Comparison of ENCODE assay signal across 24 cellular contexts in genomic region chr21:29827236-29827635, GRCh38.
"Had no signal": no experiment of that assay in that cellular context is flagged by ENCODE, and none has a peak within 500 bp of the region (broad histone marks: within the 10 kb centered on the region; RNA-seq: fewer than 3 reads in every experiment).

No MANE protein-coding gene starts in this region.

- H3K9me3 ChIP-seq: ascending aorta, pancreas, psoas muscle had no signal

- H3K4me1 ChIP-seq: ascending aorta, heart right ventricle, pancreas, psoas muscle, right atrium auricular region, tibial artery had no signal

- H3K27me3 ChIP-seq: ascending aorta, heart right ventricle, pancreas, right atrium auricular region, tibial artery had no signal

- DNase-seq: activated CD4-positive, alpha-beta T cell treated with anti-CD3 and anti-CD28 coated beads, Interleukin-2, amount 10 ng/mL, durations not matched to agents 7 days and 5 days; activated CD4-positive, CD25-positive, alpha-beta regulatory T cell treated with anti-CD3 and anti-CD28 coated beads, Interleukin-2, amount 50 U/mL, for 72 hours; activated CD8-positive, alpha-beta memory T cell treated with anti-CD3 and anti-CD28 coated beads, Interleukin-2, amount 10 ng/mL, durations not matched to agents 7 days and 5 days; activated CD8-positive, alpha-beta T cell treated with anti-CD3 and anti-CD28 coated beads for 36 hours; activated gamma-delta T cell; activated naive CD4-positive, alpha-beta T cell treated with anti-CD3 and anti-CD28 coated beads, Interleukin-2, amount 50 U/mL, for 16 hours; activated naive CD8-positive, alpha-beta T cell treated with anti-CD3 and anti-CD28 coated beads, Interleukin-2, amount 50 U/mL, for 24 hours; activated T-cell treated with anti-CD3 and anti-CD28 coated beads for 4 hours; endodermal cell; heart right ventricle; left colon; mesenchymal stem cell; nephron progenitor cell; pancreas; psoas muscle; stimulated activated CD4-positive, alpha-beta T cell treated with anti-CD3 and anti-CD28 coated beads, Interleukin-12 subunit alpha, Interleukin-12 subunit beta, amount 100 ng/mL, for 4 hours; T-cell; tibial artery; WERI-Rb-1 had no signal

- FAIRE-seq: keratinocyte, pancreas, TTC549 had no signal

- H3K36me3 ChIP-seq: ascending aorta, heart right ventricle, pancreas, right atrium auricular region, tibial artery, WERI-Rb-1 had no signal

- H3K4me3 ChIP-seq: ascending aorta, coronary artery, heart right ventricle, pancreas, psoas muscle, right atrium auricular region, tibial artery had no signal

- ATAC-seq: activated CD8-positive, alpha-beta memory T cell treated with anti-CD3 and anti-CD28 coated beads, Interleukin-2, amount 10 ng/mL, durations not matched to agents 7 days and 5 days; activated CD8-positive, alpha-beta T cell treated with anti-CD3 and anti-CD28 coated beads for 36 hours; activated naive CD8-positive, alpha-beta T cell treated with anti-CD3 and anti-CD28 coated beads, Interleukin-2, amount 50 U/mL, for 24 hours; heart right ventricle; left colon; pancreas; psoas muscle; T-cell had no signal
